Comparison of ENCODE assay signal across 7 cellular contexts in the genomic region with DNA sequence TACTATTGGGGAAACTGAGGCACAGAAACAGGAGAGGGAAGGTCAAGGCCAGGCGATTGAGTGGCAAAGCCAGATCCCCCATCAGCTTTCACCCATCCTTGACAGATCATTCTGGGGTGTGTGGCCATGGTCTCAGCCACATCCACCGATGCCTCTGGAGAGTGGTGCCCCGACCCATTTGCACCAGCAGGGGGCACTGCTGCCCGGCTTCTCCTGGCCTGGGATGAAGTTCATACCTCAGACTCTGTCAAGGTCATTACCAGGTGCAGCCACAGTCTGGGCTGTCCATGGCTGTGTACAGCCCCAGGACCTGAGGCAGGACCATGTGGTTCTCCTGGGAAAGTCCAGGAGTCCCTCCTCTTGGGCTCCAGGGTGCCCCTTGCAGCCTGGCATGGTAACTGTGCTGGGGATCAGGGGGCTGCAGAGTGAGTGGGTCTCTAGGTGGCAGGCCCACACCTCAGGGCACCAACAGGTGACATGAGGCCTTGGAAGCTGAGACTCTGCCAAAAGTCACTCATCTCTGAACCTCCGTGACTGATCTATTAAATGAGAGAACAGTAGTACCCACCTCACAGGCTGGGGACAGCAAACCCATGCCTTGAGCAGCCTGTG.
DNase-seq lines count a peak whose midpoint lies in the region; ATAC-seq and TF ChIP-seq lines count a peak whose summit lies in the region.

No MANE protein-coding gene starts in this region.

- H3K9me3 ChIP-seq in Karpas-422 (ENCODE audit: low read length): no peaks in the 10 kb centered on the region

- no peak overlapping the region for H3K4me3 ChIP-seq in GM12875 (ENCODE audit: low read depth, low read length)
- H3K4me3 ChIP-seq in Karpas-422 (ENCODE audit: low read length): no peak overlapping the region
- H3K4me3 ChIP-seq in brain microvascular endothelial cell (ENCODE audit: low read depth, low read length): no peak overlapping the region
- no peak overlapping the region for H3K4me3 ChIP-seq in kidney epithelial cell (ENCODE audit: low read depth, low read length)

- DNase-seq in Karpas-422 (peak; percentile 89), brain microvascular endothelial cell (peak; percentile 35), kidney epithelial cell (ENCODE audit: low read depth) (no peak)
- peak; percentile 77 for DNase-seq in stimulated activated CD4-positive, alpha-beta T cell treated with anti-CD3 and anti-CD28 coated beads, Interleukin-4, amount 100 ng/mL, for 24 hours

- ATAC-seq in HG03521 (IDR thresholded peaks at IDR 0.05; ENCODE audit: unreplicated experiment): no peak

- H3K79me2 ChIP-seq in Karpas-422 (ENCODE audit: low read length): no peaks in the 10 kb centered on the region

- H3K27me3 ChIP-seq in Karpas-422 (ENCODE audit: low read length) (no peaks in the 10 kb centered on the region), brain microvascular endothelial cell (replicated peaks) (no peaks in the 10 kb centered on the region), kidney epithelial cell (ENCODE audit: control insufficient read depth, insufficient read depth, low read length) (peaks cover 10% of the 10 kb centered on the region)

- no peaks in the 10 kb centered on the region for H3K4me1 ChIP-seq in Karpas-422 (ENCODE audit: low read length)

- no peak overlapping the region for H3K9ac ChIP-seq in Karpas-422 (ENCODE audit: low read length)

- H3K9me2 ChIP-seq in Karpas-422 (replicated peaks; ENCODE audit: insufficient read depth, low read length): no peaks in the 10 kb centered on the region

- H3K4me2 ChIP-seq in Karpas-422 (ENCODE audit: low read depth, low read length, poor library complexity, severe bottlenecking): no peak overlapping the region

- H4K20me1 ChIP-seq in Karpas-422 (ENCODE audit: insufficient read depth, low read depth, low read length): peaks cover 7% of the 10 kb centered on the region; the same call in 1 of the 2 replicates

- TF ChIP-seq CTCF in GM12875 (IDR thresholded peaks at IDR 0.05; ENCODE audit: borderline replicate concordance, insufficient read depth, low read depth, low read length) (peak; percentile 87), VCaP (conservative IDR thresholded peaks at IDR 0.05) (peak; percentile 95), brain microvascular endothelial cell (IDR thresholded peaks at IDR 0.05; ENCODE audit: low read depth, low read length, missing control alignments) (peak; percentile 92), kidney epithelial cell (IDR thresholded peaks at IDR 0.05; ENCODE audit: insufficient read depth, low read length, poor library complexity, severe bottlenecking) (peak; percentile 90)

- H2AFZ ChIP-seq in Karpas-422 (ENCODE audit: low read length): no peak overlapping the region

- no peak overlapping the region for H3K27ac ChIP-seq in Karpas-422 (ENCODE audit: low read length)
- H3K27ac ChIP-seq in VCaP: no peak overlapping the region
- H3K27ac ChIP-seq in brain microvascular endothelial cell: no peak overlapping the region

- in situ Hi-C loops in brain microvascular endothelial cell (cut with HindIII; ENCODE audit: low pct_ligation_motif_present, low sequenced_read_pairs): no loop called here

- no peaks in the 10 kb centered on the region for H3K36me3 ChIP-seq in Karpas-422 (ENCODE audit: insufficient read depth, low read length)
- H3K36me3 ChIP-seq in brain microvascular endothelial cell (replicated peaks): no peaks in the 10 kb centered on the region
- no peaks in the 10 kb centered on the region for H3K36me3 ChIP-seq in kidney epithelial cell (ENCODE audit: control insufficient read depth, insufficient read depth, low read length)
